Comparison of ENCODE assay signal across 19 cellular contexts in the genomic region with DNA sequence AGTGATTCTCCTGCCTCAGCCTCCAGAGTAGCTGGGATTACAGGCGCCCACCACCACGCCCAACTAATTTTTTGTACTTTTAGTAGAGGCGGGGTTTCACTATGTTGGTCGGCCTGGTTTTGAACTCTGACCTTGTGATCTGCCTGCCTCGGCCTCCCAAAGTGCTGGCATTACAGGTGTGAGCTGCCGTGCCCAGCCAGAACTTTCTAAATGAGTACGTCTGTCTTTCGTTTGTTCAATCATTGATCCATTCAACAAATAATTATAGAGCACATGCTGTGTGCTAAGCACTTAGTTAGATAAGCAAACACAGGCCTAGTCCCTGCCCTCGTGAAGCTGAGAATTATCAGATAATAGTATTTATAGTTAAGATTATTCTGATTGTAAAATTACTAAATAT.
"Had no signal": no experiment of that assay in that cellular context is flagged by ENCODE, and none has a peak within 500 bp of the region (broad histone marks: within the 10 kb centered on the region; RNA-seq: fewer than 3 reads in every experiment).

No MANE protein-coding gene starts in this region.

- H3K27ac ChIP-seq: epithelial cell of prostate, heart left ventricle, neutrophil, ovary, psoas muscle, right atrium auricular region, thyroid gland had no signal

- H3K4me3 ChIP-seq: heart left ventricle, ovary, psoas muscle, right atrium auricular region, thyroid gland had no signal

- H3K27me3 Mint-ChIP-seq: activated CD4-positive, alpha-beta memory T cell treated with anti-CD3 and anti-CD28 coated beads, Interleukin-2, amount 10 ng/mL, durations not matched to agents 7 days and 5 days; activated CD4-positive, alpha-beta T cell treated with anti-CD3 and anti-CD28 coated beads, Interleukin-2, amount 10 ng/mL, durations not matched to agents 24 days and 14 days; activated naive CD8-positive, alpha-beta T cell treated with anti-CD3 and anti-CD28 coated beads, Interleukin-2, amount 50 U/mL, for 24 hours; memory B cell; stimulated activated naive CD8-positive, alpha-beta T cell treated with anti-CD3 and anti-CD28 coated beads, Interleukin-15, Interleukin-2, amounts not matched to agents 100 ng/mL and 50 ng/mL, for 24 hours had no signal

- H3K9me3 ChIP-seq: heart left ventricle, neutrophil, ovary, psoas muscle, right atrium auricular region, thyroid gland had no signal

- DNase-seq: activated CD4-positive, alpha-beta memory T cell treated with anti-CD3 and anti-CD28 coated beads, Interleukin-2, amount 10 ng/mL, durations not matched to agents 7 days and 5 days; activated CD4-positive, alpha-beta T cell treated with anti-CD3 and anti-CD28 coated beads, Interleukin-2, amount 10 ng/mL, durations not matched to agents 24 days and 14 days; activated gamma-delta T cell; activated naive CD4-positive, alpha-beta T cell treated with anti-CD3 and anti-CD28 coated beads, Interleukin-2, amount 50 U/mL, for 16 hours; activated naive CD8-positive, alpha-beta T cell treated with anti-CD3 and anti-CD28 coated beads, Interleukin-2, amount 50 U/mL, for 24 hours; activated T-cell treated with anti-CD3 and anti-CD28 coated beads for 4 hours; heart left ventricle; ovary; psoas muscle; stimulated activated CD4-positive, alpha-beta T cell treated with anti-CD3 and anti-CD28 coated beads, Interleukin-12 subunit alpha, Interleukin-12 subunit beta, amount 100 ng/mL, for 4 hours; substantia nigra; thyroid gland had no signal

- H3K27me3 ChIP-seq: heart left ventricle, neutrophil, ovary, right atrium auricular region, thyroid gland had no signal

- H3K27ac Mint-ChIP-seq: activated CD4-positive, alpha-beta memory T cell treated with anti-CD3 and anti-CD28 coated beads, Interleukin-2, amount 10 ng/mL, durations not matched to agents 7 days and 5 days; activated CD4-positive, alpha-beta T cell treated with anti-CD3 and anti-CD28 coated beads, Interleukin-2, amount 10 ng/mL, durations not matched to agents 24 days and 14 days; activated naive CD8-positive, alpha-beta T cell treated with anti-CD3 and anti-CD28 coated beads, Interleukin-2, amount 50 U/mL, for 24 hours; memory B cell; nephron; stimulated activated naive CD8-positive, alpha-beta T cell treated with anti-CD3 and anti-CD28 coated beads, Interleukin-15, Interleukin-2, amounts not matched to agents 100 ng/mL and 50 ng/mL, for 24 hours had no signal

- H3K36me3 ChIP-seq: ovary, right atrium auricular region, thyroid gland had no signal

- ATAC-seq: activated CD4-positive, CD25-positive, alpha-beta regulatory T cell treated with anti-CD3 and anti-CD28 coated beads, Interleukin-2, amount 50 U/mL, for 24 hours; activated naive CD8-positive, alpha-beta T cell treated with anti-CD3 and anti-CD28 coated beads, Interleukin-2, amount 50 U/mL, for 24 hours had no signal

- H3K4me3 Mint-ChIP-seq: activated CD4-positive, alpha-beta memory T cell treated with anti-CD3 and anti-CD28 coated beads, Interleukin-2, amount 10 ng/mL, durations not matched to agents 7 days and 5 days; activated CD4-positive, alpha-beta T cell treated with anti-CD3 and anti-CD28 coated beads, Interleukin-2, amount 10 ng/mL, durations not matched to agents 24 days and 14 days; activated naive CD8-positive, alpha-beta T cell treated with anti-CD3 and anti-CD28 coated beads, Interleukin-2, amount 50 U/mL, for 24 hours; memory B cell; nephron; stimulated activated naive CD8-positive, alpha-beta T cell treated with anti-CD3 and anti-CD28 coated beads, Interleukin-15, Interleukin-2, amounts not matched to agents 100 ng/mL and 50 ng/mL, for 24 hours had no signal
